In genomic region chr2:142629193-142629592, GRCh38 we compare ENCODE assay signal across 20 cellular contexts.
DNase-seq lines count a peak whose midpoint lies in the region; ATAC-seq and TF ChIP-seq lines count a peak whose summit lies in the region.
"Had no signal": no experiment of that assay in that cellular context is flagged by ENCODE, and none has a peak within 500 bp of the region (broad histone marks: within the 10 kb centered on the region; RNA-seq: fewer than 3 reads in every experiment).

No MANE protein-coding gene starts in this region.

- TF ChIP-seq CTCF in HCT116 (IDR thresholded peaks at IDR 0.05 in 2 of 3, conservative IDR thresholded peaks at IDR 0.05 in 1 of 3; ENCODE audit: borderline replicate concordance in 1 of 3, insufficient read depth in 1 of 3, low read depth in 2 of 3, low read length in 2 of 3) (no peak), PC-3 (conservative IDR thresholded peaks at IDR 0.05; ENCODE audit: low read depth, low read length) (no peak), epithelial cell of esophagus (IDR thresholded peaks at IDR 0.05; ENCODE audit: insufficient read depth, low read depth, low read length, missing control alignments) (no peak), tibial nerve (IDR thresholded peaks at IDR 0.05) (no peak)

- RAD21 ChIA-PET in HCT116 (lab: Charles Lee; ENCODE audit: low non-redundant PET in 1 of 2, low total read pairs in 2 of 2, uncharacterized antibody in 2 of 2, unreplicated experiment in 2 of 2): no interaction called here

- H2AFZ ChIP-seq in HCT116 (ENCODE audit: low read depth, low read length, poor library complexity, severe bottlenecking): peak overlapping the region; percentile 41
- H2AFZ ChIP-seq in PC-3 (ENCODE audit: low read length): no peak overlapping the region
- H2AFZ ChIP-seq: GM23248 had no signal

- no peaks in the 10 kb centered on the region for H3K9me2 ChIP-seq in HCT116 (ENCODE audit: insufficient read depth)
- no peaks in the 10 kb centered on the region for H3K9me2 ChIP-seq in PC-3 (replicated peaks; ENCODE audit: low read length)

- intact Hi-C loops in HCT116 (cut with micrococcal nuclease) (no loop called here), PC-3 (cut with micrococcal nuclease) (no loop called here)
- intact Hi-C loops in naive thymus-derived CD4-positive, alpha-beta T cell (cut with micrococcal nuclease): no loop called here

- H4K20me1 ChIP-seq in HCT116 (ENCODE audit: insufficient read depth): no peaks in the 10 kb centered on the region
- H4K20me1 ChIP-seq in PC-3 (ENCODE audit: low read length): no peaks in the 10 kb centered on the region

- no peaks in the 10 kb centered on the region for H3K9me3 ChIP-seq in HCT116 (ENCODE audit: control insufficient read depth in 1 of 2, insufficient read depth in 1 of 2, low read depth in 1 of 2, low read length in 2 of 2)
- H3K9me3 ChIP-seq in PC-3 (ENCODE audit: low read length): no peaks in the 10 kb centered on the region
- H3K9me3 ChIP-seq in naive thymus-derived CD4-positive, alpha-beta T cell (ENCODE audit: control insufficient read depth in 2 of 3, low read length in 3 of 3): no peaks in the 10 kb centered on the region
- no peaks in the 10 kb centered on the region for H3K9me3 ChIP-seq in tibial nerve
- H3K9me3 ChIP-seq: Caco-2, HAP-1 had no signal

- POLR2A ChIA-PET in HCT116 (lab: Charles Lee): no interaction called here
- POLR2A ChIA-PET in PC-3 (lab: Charles Lee; ENCODE audit: unreplicated experiment): no interaction called here
- POLR2A ChIA-PET in naive thymus-derived CD4-positive, alpha-beta T cell (lab: Charles Lee): no interaction called here

- H3K36me3 Mint-ChIP-seq in naive thymus-derived CD4-positive, alpha-beta T cell: no peaks in the 10 kb centered on the region

- TF ChIP-seq POLR2A in HCT116 (IDR thresholded peaks at IDR 0.05; ENCODE audit: borderline replicate concordance, extremely low read depth, insufficient read depth, insufficient read length): no peak
- no peak for TF ChIP-seq POLR2A in tibial nerve (IDR thresholded peaks at IDR 0.05)

- H3F3A ChIP-seq in PC-3 (ENCODE audit: low read length, unreplicated experiment): no peaks in the 10 kb centered on the region

- peaks cover 0 to 11% (median 0%) of the 10 kb centered on the region in 11 donors for H3K9me3 Mint-ChIP-seq in naive thymus-derived CD4-positive, alpha-beta T cell

- TF ChIP-seq RAD21 in HCT116 (IDR thresholded peaks at IDR 0.05; ENCODE audit: low read depth): no peak

- no TSS peak for BruUV-seq in HCT116 (replicated peaks; lab: Mats Ljungman, UMichigan)
- no TSS peak for BruUV-seq in PC-3 (replicated peaks; lab: Mats Ljungman, UMichigan)

- no peaks in the 10 kb centered on the region for H3K4me1 Mint-ChIP-seq in naive thymus-derived CD4-positive, alpha-beta T cell

- no peak for TF ChIP-seq EP300 in tibial nerve (IDR thresholded peaks at IDR 0.05)

- no peak overlapping the region for H3K4me3 Mint-ChIP-seq in naive thymus-derived CD4-positive, alpha-beta T cell
- H3K4me3 Mint-ChIP-seq: CD4-positive, alpha-beta T cell; HFFc6 had no signal

- CTCF ChIA-PET in HCT116 (lab: Charles Lee) (no interaction called here), PC-3 (lab: Charles Lee) (no interaction called here)
- CTCF ChIA-PET in naive thymus-derived CD4-positive, alpha-beta T cell (lab: Charles Lee): no interaction called here

- no peaks in the 10 kb centered on the region for H3K27me3 ChIP-seq in HCT116 (ENCODE audit: insufficient read depth, low read length)
- H3K27me3 ChIP-seq in PC-3 (ENCODE audit: low read length): no peaks in the 10 kb centered on the region
- no peaks in the 10 kb centered on the region for H3K27me3 ChIP-seq in naive thymus-derived CD4-positive, alpha-beta T cell (ENCODE audit: control insufficient read depth in 2 of 2, insufficient read depth in 2 of 2, low read length in 2 of 2)
- no peaks in the 10 kb centered on the region for H3K27me3 ChIP-seq in tibial nerve

- no peak overlapping the region for H3K27ac ChIP-seq in HCT116 (ENCODE audit: low read depth, low read length)
- peak overlapping the region; percentile 53 for H3K27ac ChIP-seq in PC-3 (ENCODE audit: low read length)
- no peak overlapping the region for H3K27ac ChIP-seq in naive thymus-derived CD4-positive, alpha-beta T cell (ENCODE audit: low read depth, low read length)
- H3K27ac ChIP-seq in tibial nerve: no peak overlapping the region
- H3K27ac ChIP-seq: C4-2B, GM23248 had no signal

- no peak overlapping the region for H3K27ac Mint-ChIP-seq in naive thymus-derived CD4-positive, alpha-beta T cell
- H3K27ac Mint-ChIP-seq: CD4-positive, alpha-beta T cell; HFFc6 had no signal

- H3K36me3 ChIP-seq in HCT116 (ENCODE audit: control insufficient read depth in 1 of 2, insufficient read depth in 2 of 2, low read length in 2 of 2): no peaks in the 10 kb centered on the region
- no peaks in the 10 kb centered on the region for H3K36me3 ChIP-seq in PC-3 (ENCODE audit: low read depth, low read length)
- H3K36me3 ChIP-seq in naive thymus-derived CD4-positive, alpha-beta T cell (ENCODE audit: control insufficient read depth in 2 of 3, insufficient read depth in 3 of 3, low read length in 3 of 3): no peaks in the 10 kb centered on the region
- H3K36me3 ChIP-seq in tibial nerve: no peaks in the 10 kb centered on the region
- H3K36me3 ChIP-seq: HAP-1 had no signal

- no peaks in the 10 kb centered on the region for H3K79me2 ChIP-seq in HCT116 (ENCODE audit: insufficient read depth, low read length)
- no peaks in the 10 kb centered on the region for H3K79me2 ChIP-seq in PC-3 (ENCODE audit: low read length)

- ATAC-seq in HCT116 (no peak), PC-3 (peak; percentile 97), HG02588 (IDR thresholded peaks at IDR 0.05; ENCODE audit: unreplicated experiment) (no peak)
- ATAC-seq in naive thymus-derived CD4-positive, alpha-beta T cell: no peak
- ATAC-seq: HepG2 had no signal

- H3K4me3 ChIP-seq in HCT116 (replicated peaks in 1 of 2; ENCODE audit: low read depth in 1 of 2, low read length in 2 of 2): no peak overlapping the region
- no peak overlapping the region for H3K4me3 ChIP-seq in PC-3 (ENCODE audit: low read length)
- no peak overlapping the region for H3K4me3 ChIP-seq in epithelial cell of esophagus (ENCODE audit: low read length)
- H3K4me3 ChIP-seq in naive thymus-derived CD4-positive, alpha-beta T cell (ENCODE audit: low read length): no peak overlapping the region
- no peak overlapping the region for H3K4me3 ChIP-seq in tibial nerve
- H3K4me3 ChIP-seq: GM23248, HAP-1 had no signal

- H3K9ac ChIP-seq in HCT116 (ENCODE audit: low read length): no peak overlapping the region
- no peak overlapping the region for H3K9ac ChIP-seq in PC-3 (ENCODE audit: low read length)
- H3K9ac ChIP-seq: GM23248 had no signal

- 70 to 73% methylated on average over 1 of the region's 1 CpG for WGBS in tibial nerve, 2 donors

- no peaks in the 10 kb centered on the region for H3K27me3 Mint-ChIP-seq in naive thymus-derived CD4-positive, alpha-beta T cell
- H3K27me3 Mint-ChIP-seq: CD4-positive, alpha-beta T cell had no signal

- DNase-seq in HCT116 (ENCODE audit: low read depth, low spot score): no peak
- DNase-seq in PC-3: peak; percentile 52
- DNase-seq in epithelial cell of esophagus (ENCODE audit: low read depth): peak; percentile 9
- DNase-seq in myocyte (ENCODE audit: low read depth): peak; percentile 13
- no peak for DNase-seq in stimulated activated naive CD4-positive, alpha-beta T cell (lab: John Stamatoyannopoulos, UW)
- no peak for DNase-seq in naive thymus-derived CD4-positive, alpha-beta T cell
- DNase-seq in tibial nerve (ENCODE audit: low spot score in 2 of 2): no peak
- DNase-seq: ACHN; Caco-2; CD4-positive, alpha-beta T cell; DMS153; DND-41; EL; GM23248; HFFc6; KG1 had no signal

- no peak overlapping the region for H3K4me2 ChIP-seq in HCT116 (ENCODE audit: low read length)
- no peak overlapping the region for H3K4me2 ChIP-seq in PC-3 (ENCODE audit: low read length)

- H3K4me1 ChIP-seq in HCT116 (ENCODE audit: control insufficient read depth in 1 of 2, insufficient read depth in 2 of 2, low read length in 2 of 2) (no peaks in the 10 kb centered on the region), PC-3 (ENCODE audit: insufficient read depth, low read length) (peaks cover 9% of the 10 kb centered on the region; the same call in 1 of the 2 replicates), tibial nerve (no peaks in the 10 kb centered on the region)
- no peaks in the 10 kb centered on the region for H3K4me1 ChIP-seq in naive thymus-derived CD4-positive, alpha-beta T cell (ENCODE audit: control insufficient read depth in 2 of 2, insufficient read depth in 2 of 2, low read length in 2 of 2)
- H3K4me1 ChIP-seq: Caco-2, HAP-1 had no signal

TF ChIP-seq in HCT116, 20 proteins besides CTCF, POLR2A, EP300 and RAD21 (continues in another document):
- TF ChIP-seq CEBPB (IDR thresholded peaks at IDR 0.05; ENCODE audit: low read depth): no peak
- TF ChIP-seq, protein P1, sequence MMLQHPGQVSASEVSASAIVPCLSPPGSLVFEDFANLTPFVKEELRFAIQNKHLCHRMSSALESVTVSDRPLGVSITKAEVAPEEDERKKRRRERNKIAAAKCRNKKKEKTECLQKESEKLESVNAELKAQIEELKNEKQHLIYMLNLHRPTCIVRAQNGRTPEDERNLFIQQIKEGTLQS (IDR thresholded peaks at IDR 0.05): no peak
- TF ChIP-seq SIN3A (IDR thresholded peaks at IDR 0.05; ENCODE audit: low read depth): no peak
- no peak for TF ChIP-seq EGR1 (IDR thresholded peaks at IDR 0.05; ENCODE audit: low read depth)
- no peak for TF ChIP-seq SP1 (IDR thresholded peaks at IDR 0.05; ENCODE audit: low read depth)
- TF ChIP-seq TCF7L2 (IDR thresholded peaks at IDR 0.05; ENCODE audit: borderline replicate concordance, extremely low read depth, insufficient read depth, insufficient read length): no peak
- no peak for TF ChIP-seq ZBTB33 (IDR thresholded peaks at IDR 0.05; ENCODE audit: extremely low read depth, insufficient replicate concordance, low read length)
- no peak for TF ChIP-seq SRF (IDR thresholded peaks at IDR 0.05; ENCODE audit: low read depth)
- no peak for TF ChIP-seq YY1 (IDR thresholded peaks at IDR 0.05; ENCODE audit: extremely low read depth, insufficient replicate concordance, low read depth, low read length)
- no peak for TF ChIP-seq POLR2AphosphoS5 (IDR thresholded peaks at IDR 0.05; ENCODE audit: low read depth, low read length)

Comparison
In these comparisons a context has a peak if more than half of its experiments do, and no peak if none do; other contexts are left out.
1. DNase-seq: peak in PC-3 (single experiment), epithelial cell of esophagus (single experiment) and myocyte (single experiment); none in HCT116 (single experiment), stimulated activated naive CD4-positive, alpha-beta T cell (0 of 6), naive thymus-derived CD4-positive, alpha-beta T cell (0 of 9) and tibial nerve (0 of 2).